24 cellular contexts compared by ENCODE assay signal in the genomic region with DNA sequence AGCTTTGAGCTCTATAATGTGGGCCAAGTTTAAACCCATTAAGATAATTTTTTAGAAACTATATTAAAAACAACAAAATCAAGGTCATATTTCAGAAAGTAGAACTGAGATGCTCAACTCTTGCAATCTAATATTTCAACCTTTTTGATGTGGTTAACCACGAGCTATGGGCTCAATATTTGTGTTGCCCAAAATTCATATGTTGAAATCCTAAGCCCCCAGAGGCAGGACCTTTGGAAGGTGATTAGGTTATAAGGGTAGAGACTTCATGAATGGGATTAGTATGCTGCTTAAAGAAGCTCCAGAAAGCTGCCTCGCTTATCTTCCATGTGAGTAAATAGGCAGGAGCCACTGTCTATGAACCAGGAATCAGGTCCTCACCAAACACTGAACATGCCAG.
"Had no signal": no experiment of that assay in that cellular context is flagged by ENCODE, and none has a peak within 500 bp of the region (broad histone marks: within the 10 kb centered on the region; RNA-seq: fewer than 3 reads in every experiment).

No MANE protein-coding gene starts in this region.

- FAIRE-seq: TTC549 had no signal

- H3K27ac ChIP-seq: brain microvascular endothelial cell, cardiac muscle cell had no signal

- H3K4me3 ChIP-seq: cardiac muscle cell, MG63 had no signal

- ATAC-seq: activated T-helper 17 cell treated with anti-CD3 and anti-CD28 coated beads, Interleukin-2, amount 50 U/mL, for 72 hours; Panc1; T-cell had no signal

- H3K27me3 ChIP-seq: brain microvascular endothelial cell, cardiac muscle cell, MG63 had no signal

- H3K9me3 ChIP-seq: MG63 had no signal

- DNase-seq: activated B cell treated with CpG ODN at 0.5 μM for 24 hours; activated CD4-positive, alpha-beta T cell treated with anti-CD3 and anti-CD28 coated beads for 1 hour; activated CD4-positive, alpha-beta T cell treated with anti-CD3 and anti-CD28 coated beads, Interleukin-2, amount 10 ng/mL, durations not matched to agents 24 days and 14 days; activated CD4-positive, alpha-beta T cell treated with anti-CD3 and anti-CD28 coated beads, Interleukin-2, amount 50 U/mL, for 48 hours; activated CD8-positive, alpha-beta memory T cell treated with anti-CD3 and anti-CD28 coated beads for 24 hours; activated gamma-delta T cell; activated naive CD4-positive, alpha-beta T cell treated with anti-CD3 and anti-CD28 coated beads for 36 hours; activated T-cell treated with anti-CD3 and anti-CD28 coated beads, Interleukin-2, amount 50 U/mL, for 48 hours; brain microvascular endothelial cell; KG1; MG63; NCI-H1105; NCI-H1436; NCI-H1694 treated with DMSO at 0.1 percent for 48 hours; NCI-H2081; NCI-H524; SHP77 treated with DMSO at 0.1 percent for 48 hours; T-cell; T-helper 2 cell; T1000 had no signal

- H3K36me3 ChIP-seq: brain microvascular endothelial cell, cardiac muscle cell, MG63 had no signal
